8 cellular contexts compared by ENCODE assay signal in genomic region chr19:31351212-31352193, GRCh38. TPM values are rescaled to one million over a fixed set of nuclear protein-coding genes. Genes with fewer than 3 reads are reported as not detected.
A peak's percentile ranks its signal among the peaks of the same experiment; 100 is the strongest.
DNase-seq lines count a peak whose midpoint lies in the region; ATAC-seq and TF ChIP-seq lines count a peak whose summit lies in the region.

No MANE protein-coding gene starts in this region.

- intact Hi-C loops in left colon (cut with DNase I, micrococcal nuclease) = no loop called here
- intact Hi-C loops in Calu3 (cut with micrococcal nuclease; ENCODE audit: unreplicated experiment) = no loop called here

- H3K4me1 ChIP-seq in HUES48 (ENCODE audit: control insufficient read depth, insufficient read depth, low read length) = peaks cover 61% of the 10 kb centered on the region
- peaks cover 51% of the 10 kb centered on the region for H3K4me1 ChIP-seq in suprapubic skin

- H3K36me3 ChIP-seq in HUES48 (ENCODE audit: control insufficient read depth, insufficient read depth, low read length) (no peaks in the 10 kb centered on the region), suprapubic skin (no peaks in the 10 kb centered on the region)

- TF ChIP-seq EP300 in suprapubic skin (IDR thresholded peaks at IDR 0.05) = no peak

- peaks cover 9% of the 10 kb centered on the region for H3K36me3 Mint-ChIP-seq in Calu3 (ENCODE audit: insufficient read depth, unreplicated experiment)

- H3K9ac ChIP-seq in HUES48 (ENCODE audit: low read depth, low read length) = peak overlapping the region; percentile 43; the same call in 1 of the 2 replicates

- H3K9me3 ChIP-seq in HUES48 (ENCODE audit: control insufficient read depth, insufficient read depth, low read length) = no peaks in the 10 kb centered on the region
- H3K9me3 ChIP-seq in suprapubic skin = no peaks in the 10 kb centered on the region

- H3K9me3 Mint-ChIP-seq in Calu3 (ENCODE audit: low read depth, unreplicated experiment) = peaks cover 13% of the 10 kb centered on the region

- TF ChIP-seq CTCF in cardiac fibroblast (IDR thresholded peaks at IDR 0.05; ENCODE audit: low read depth, low read length) = no peak
- no peak for TF ChIP-seq CTCF in suprapubic skin (IDR thresholded peaks at IDR 0.05)
- no peak for TF ChIP-seq CTCF in Calu3 (IDR thresholded peaks at IDR 0.05; ENCODE audit: unreplicated experiment)

- WGBS in suprapubic skin = 5% methylated on average over 57 of the region's 99 CpGs

- no TSS peak for BruUV-seq in Calu3 (replicated peaks; lab: Mats Ljungman, UMichigan)

- DNase-seq in AG08395 (ENCODE audit: low spot score) = peak; percentile 52
- DNase-seq in cardiac fibroblast (ENCODE audit: low read depth in 2 of 2) = peak; percentile 58 to 82
- peak in 1 of 2 donors; percentile 38 for DNase-seq in left colon
- no peak for DNase-seq in suprapubic skin (ENCODE audit: low spot score in 2 of 2)
- no peak for DNase-seq in Calu3

- no peaks in the 10 kb centered on the region for H3K27me3 Mint-ChIP-seq in Calu3 (ENCODE audit: unreplicated experiment)

- peaks cover 71% of the 10 kb centered on the region for H3K27me3 ChIP-seq in HUES48 (ENCODE audit: control insufficient read depth, insufficient read depth, low read length)
- H3K27me3 ChIP-seq in suprapubic skin = peaks cover 66% of the 10 kb centered on the region

- H3K4me1 Mint-ChIP-seq in Calu3 (ENCODE audit: low read depth, unreplicated experiment) = no peaks in the 10 kb centered on the region

- no peak overlapping the region for H3K27ac Mint-ChIP-seq in Calu3 (ENCODE audit: unreplicated experiment)

- peak overlapping the region; percentile 33 for H3K27ac ChIP-seq in HUES48 (ENCODE audit: low read depth, low read length)
- H3K27ac ChIP-seq in suprapubic skin = peak overlapping the region; percentile 93

- H3K4me3 ChIP-seq in HUES48 (ENCODE audit: low read depth, low read length) (peak overlapping the region; percentile 81), cardiac fibroblast (replicated peaks in 1 of 2; ENCODE audit: low read depth in 2 of 2, low read length in 2 of 2) (peak overlapping the region; percentile 66 to 80), suprapubic skin (peak overlapping the region; percentile 98)

- CTCF ChIA-PET in Calu3 (lab: Charles Lee) = no interaction called here

- TF ChIP-seq POLR2A in suprapubic skin (IDR thresholded peaks at IDR 0.05) = no peak

- no peak overlapping the region for H3K4me3 Mint-ChIP-seq in Calu3 (ENCODE audit: low read depth, unreplicated experiment)

- ATAC-seq in left colon (peak; percentile 50), GM21526 (IDR thresholded peaks at IDR 0.05; ENCODE audit: low FRiP score, unreplicated experiment) (no peak), GM21825 (IDR thresholded peaks at IDR 0.05; ENCODE audit: unreplicated experiment) (no peak)

RNA-seq across cellular contexts. Expression of gene TSHZ3, which starts 2.3 kb away (rescaled TPM):
- total RNA-seq in left colon = 1 to 10 TPM; 1.3 to 6.5 TPM
- total RNA-seq in suprapubic skin = 1 to 10 TPM; 2.1 to 3.2 (median 2.7) TPM
- not detected in 2 replicates for total RNA-seq in Calu3 (2022)

Comparison
In these comparisons a context has a peak if more than half of its experiments do, and no peak if none do; other contexts are left out.
1. DNase-seq: peak in AG08395 (single experiment) and cardiac fibroblast (2 of 2); none in suprapubic skin (0 of 2) and Calu3 (single experiment).
2. Peak in every context shown above with its lines, with median percentiles within 50 percentile points of each other: H3K4me3 ChIP-seq.